Comparison of ENCODE assay signal across 8 cellular contexts in genomic region chr16:13919683-13920509, GRCh38.
DNase-seq lines count a peak whose midpoint lies in the region; ATAC-seq and FAIRE-seq lines count a peak whose summit lies in the region.

Gene ERCC4 (plus strand): TSS chr16:13920154. CDS start chr16:13920166, 12 bp downstream.

- DNase-seq in C1 segment of cervical spinal cord (lab: John Stamatoyannopoulos, UW) (peak; percentile 93 to 99 (median 98)), GM19240 (ENCODE audit: insufficient read length, low spot score) (peak; percentile 87), NCI-H524 treated with DMSO at 0.1 percent for 48 hours (lab: John Stamatoyannopoulos, UW) (peak; percentile 96), kidney tubule cell (ENCODE audit: low spot score) (peak; percentile 100)
- DNase-seq in activated CD4-positive, alpha-beta T cell treated with anti-CD3 and anti-CD28 coated beads for 4 hours, result peak; percentile 98 to 99
- DNase-seq in stimulated activated CD4-positive, alpha-beta T cell treated with anti-CD3 and anti-CD28 coated beads, Interleukin-1b, Interleukin-23, amount 100 ng/mL, for 24 hours (ENCODE audit: low read depth in 4 of 4, low spot score in 1 of 4), result peak; percentile 96 to 99 (median 98)

- peak; percentile 97 for ATAC-seq in HG03460 (IDR thresholded peaks at IDR 0.05; ENCODE audit: unreplicated experiment)

- peak; percentile 94 for FAIRE-seq in colon (lab: Jason Lieb, UNC)

Comparison
In these comparisons a context has a peak if more than half of its experiments do, and no peak if none do; other contexts are left out.
1. Peak in every context shown above with its lines: DNase-seq and ATAC-seq.